1 cellular context compared by ENCODE assay signal in genomic region chr15:41827880-41828746, GRCh38.
TF ChIP-seq lines count a peak whose summit lies in the region.

TSS of gene JMJD7 (plus strand) at chr15:41828092. CDS start at chr15:41828125, 33 bp downstream.

TF ChIP-seq in HepG2, 621 proteins besides CTCF, POLR2A, EP300 and RAD21 (continued from another document and continues in another):
- TF ChIP-seq ZNF547 (CRISPR knock-in tag; IDR thresholded peaks at IDR 0.05), result no peak
- no peak for TF ChIP-seq ZKSCAN5 (CRISPR knock-in tag; IDR thresholded peaks at IDR 0.05)
- TF ChIP-seq, protein P1, sequence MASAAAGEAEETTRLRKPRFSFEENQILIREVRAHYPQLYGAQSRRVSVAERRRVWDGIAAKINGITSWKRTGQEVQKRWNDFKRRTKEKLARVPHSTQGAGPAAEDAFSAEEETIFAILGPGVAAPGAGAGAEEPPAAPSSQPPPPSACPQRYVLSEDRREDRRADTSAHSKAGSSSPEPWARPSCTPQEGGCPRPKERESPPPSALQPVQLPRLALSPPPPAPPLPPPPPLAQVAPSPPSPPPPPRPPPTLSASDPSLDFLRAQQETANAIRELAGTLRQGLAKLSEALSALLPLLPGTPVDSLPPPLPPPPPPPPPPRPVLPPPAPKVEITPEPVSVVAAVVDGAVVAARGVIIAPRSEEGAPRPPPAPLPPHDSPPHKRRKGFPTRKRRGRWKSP (CRISPR knock-in tag; IDR thresholded peaks at IDR 0.05), result peak; percentile 59; the same call in 1 of the 2 replicates
- no peak for TF ChIP-seq ZNF121 (CRISPR knock-in tag; IDR thresholded peaks at IDR 0.05)
- no peak for TF ChIP-seq RAD51 (IDR thresholded peaks at IDR 0.05; ENCODE audit: borderline replicate concordance)
- TF ChIP-seq MEIS2 (CRISPR knock-in tag; IDR thresholded peaks at IDR 0.05), result no peak; the same call in 1 of the 2 replicates
- TF ChIP-seq, protein P2, sequence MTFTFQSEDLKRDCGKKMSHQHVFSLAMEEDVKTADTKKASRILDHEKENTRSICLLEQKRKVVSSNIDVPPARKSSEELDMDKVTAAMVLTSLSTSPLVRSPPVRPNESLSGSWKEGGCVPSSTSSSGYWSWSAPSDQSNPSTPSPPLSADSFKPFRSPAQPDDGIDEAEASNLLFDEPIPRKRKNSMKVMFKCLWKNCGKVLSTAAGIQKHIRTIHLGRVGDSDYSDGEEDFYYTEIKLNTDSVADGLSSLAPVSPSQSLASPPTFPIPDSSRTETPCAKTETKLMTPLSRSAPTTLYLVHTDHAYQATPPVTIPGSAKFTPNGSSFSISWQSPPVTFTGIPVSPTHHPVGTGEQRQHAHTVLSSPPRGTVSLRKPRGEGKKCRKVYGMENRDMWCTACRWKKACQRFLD (CRISPR knock-in tag; IDR thresholded peaks at IDR 0.05; ENCODE audit: borderline replicate concordance), result no peak
- TF ChIP-seq, protein P3, sequence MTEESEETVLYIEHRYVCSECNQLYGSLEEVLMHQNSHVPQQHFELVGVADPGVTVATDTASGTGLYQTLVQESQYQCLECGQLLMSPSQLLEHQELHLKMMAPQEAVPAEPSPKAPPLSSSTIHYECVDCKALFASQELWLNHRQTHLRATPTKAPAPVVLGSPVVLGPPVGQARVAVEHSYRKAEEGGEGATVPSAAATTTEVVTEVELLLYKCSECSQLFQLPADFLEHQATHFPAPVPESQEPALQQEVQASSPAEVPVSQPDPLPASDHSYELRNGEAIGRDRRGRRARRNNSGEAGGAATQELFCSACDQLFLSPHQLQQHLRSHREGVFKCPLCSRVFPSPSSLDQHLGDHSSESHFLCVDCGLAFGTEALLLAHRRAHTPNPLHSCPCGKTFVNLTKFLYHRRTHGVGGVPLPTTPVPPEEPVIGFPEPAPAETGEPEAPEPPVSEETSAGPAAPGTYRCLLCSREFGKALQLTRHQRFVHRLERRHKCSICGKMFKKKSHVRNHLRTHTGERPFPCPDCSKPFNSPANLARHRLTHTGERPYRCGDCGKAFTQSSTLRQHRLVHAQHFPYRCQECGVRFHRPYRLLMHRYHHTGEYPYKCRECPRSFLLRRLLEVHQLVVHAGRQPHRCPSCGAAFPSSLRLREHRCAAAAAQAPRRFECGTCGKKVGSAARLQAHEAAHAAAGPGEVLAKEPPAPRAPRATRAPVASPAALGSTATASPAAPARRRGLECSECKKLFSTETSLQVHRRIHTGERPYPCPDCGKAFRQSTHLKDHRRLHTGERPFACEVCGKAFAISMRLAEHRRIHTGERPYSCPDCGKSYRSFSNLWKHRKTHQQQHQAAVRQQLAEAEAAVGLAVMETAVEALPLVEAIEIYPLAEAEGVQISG (CRISPR knock-in tag; IDR thresholded peaks at IDR 0.05), result peak; percentile 55; the same call in 1 of the 2 replicates
- TF ChIP-seq NFRKB (IDR thresholded peaks at IDR 0.05), result no peak
- no peak for TF ChIP-seq ZNF615 (CRISPR knock-in tag; IDR thresholded peaks at IDR 0.05; ENCODE audit: borderline replicate concordance)
- TF ChIP-seq NR2F2 (IDR thresholded peaks at IDR 0.05; ENCODE audit: borderline replicate concordance, low read depth), result no peak
- TF ChIP-seq SUZ12 (IDR thresholded peaks at IDR 0.05; ENCODE audit: low read depth, low read length), result no peak
- no peak for TF ChIP-seq SMARCE1 (IDR thresholded peaks at IDR 0.05; ENCODE audit: borderline replicate concordance)
- TF ChIP-seq, protein P4, sequence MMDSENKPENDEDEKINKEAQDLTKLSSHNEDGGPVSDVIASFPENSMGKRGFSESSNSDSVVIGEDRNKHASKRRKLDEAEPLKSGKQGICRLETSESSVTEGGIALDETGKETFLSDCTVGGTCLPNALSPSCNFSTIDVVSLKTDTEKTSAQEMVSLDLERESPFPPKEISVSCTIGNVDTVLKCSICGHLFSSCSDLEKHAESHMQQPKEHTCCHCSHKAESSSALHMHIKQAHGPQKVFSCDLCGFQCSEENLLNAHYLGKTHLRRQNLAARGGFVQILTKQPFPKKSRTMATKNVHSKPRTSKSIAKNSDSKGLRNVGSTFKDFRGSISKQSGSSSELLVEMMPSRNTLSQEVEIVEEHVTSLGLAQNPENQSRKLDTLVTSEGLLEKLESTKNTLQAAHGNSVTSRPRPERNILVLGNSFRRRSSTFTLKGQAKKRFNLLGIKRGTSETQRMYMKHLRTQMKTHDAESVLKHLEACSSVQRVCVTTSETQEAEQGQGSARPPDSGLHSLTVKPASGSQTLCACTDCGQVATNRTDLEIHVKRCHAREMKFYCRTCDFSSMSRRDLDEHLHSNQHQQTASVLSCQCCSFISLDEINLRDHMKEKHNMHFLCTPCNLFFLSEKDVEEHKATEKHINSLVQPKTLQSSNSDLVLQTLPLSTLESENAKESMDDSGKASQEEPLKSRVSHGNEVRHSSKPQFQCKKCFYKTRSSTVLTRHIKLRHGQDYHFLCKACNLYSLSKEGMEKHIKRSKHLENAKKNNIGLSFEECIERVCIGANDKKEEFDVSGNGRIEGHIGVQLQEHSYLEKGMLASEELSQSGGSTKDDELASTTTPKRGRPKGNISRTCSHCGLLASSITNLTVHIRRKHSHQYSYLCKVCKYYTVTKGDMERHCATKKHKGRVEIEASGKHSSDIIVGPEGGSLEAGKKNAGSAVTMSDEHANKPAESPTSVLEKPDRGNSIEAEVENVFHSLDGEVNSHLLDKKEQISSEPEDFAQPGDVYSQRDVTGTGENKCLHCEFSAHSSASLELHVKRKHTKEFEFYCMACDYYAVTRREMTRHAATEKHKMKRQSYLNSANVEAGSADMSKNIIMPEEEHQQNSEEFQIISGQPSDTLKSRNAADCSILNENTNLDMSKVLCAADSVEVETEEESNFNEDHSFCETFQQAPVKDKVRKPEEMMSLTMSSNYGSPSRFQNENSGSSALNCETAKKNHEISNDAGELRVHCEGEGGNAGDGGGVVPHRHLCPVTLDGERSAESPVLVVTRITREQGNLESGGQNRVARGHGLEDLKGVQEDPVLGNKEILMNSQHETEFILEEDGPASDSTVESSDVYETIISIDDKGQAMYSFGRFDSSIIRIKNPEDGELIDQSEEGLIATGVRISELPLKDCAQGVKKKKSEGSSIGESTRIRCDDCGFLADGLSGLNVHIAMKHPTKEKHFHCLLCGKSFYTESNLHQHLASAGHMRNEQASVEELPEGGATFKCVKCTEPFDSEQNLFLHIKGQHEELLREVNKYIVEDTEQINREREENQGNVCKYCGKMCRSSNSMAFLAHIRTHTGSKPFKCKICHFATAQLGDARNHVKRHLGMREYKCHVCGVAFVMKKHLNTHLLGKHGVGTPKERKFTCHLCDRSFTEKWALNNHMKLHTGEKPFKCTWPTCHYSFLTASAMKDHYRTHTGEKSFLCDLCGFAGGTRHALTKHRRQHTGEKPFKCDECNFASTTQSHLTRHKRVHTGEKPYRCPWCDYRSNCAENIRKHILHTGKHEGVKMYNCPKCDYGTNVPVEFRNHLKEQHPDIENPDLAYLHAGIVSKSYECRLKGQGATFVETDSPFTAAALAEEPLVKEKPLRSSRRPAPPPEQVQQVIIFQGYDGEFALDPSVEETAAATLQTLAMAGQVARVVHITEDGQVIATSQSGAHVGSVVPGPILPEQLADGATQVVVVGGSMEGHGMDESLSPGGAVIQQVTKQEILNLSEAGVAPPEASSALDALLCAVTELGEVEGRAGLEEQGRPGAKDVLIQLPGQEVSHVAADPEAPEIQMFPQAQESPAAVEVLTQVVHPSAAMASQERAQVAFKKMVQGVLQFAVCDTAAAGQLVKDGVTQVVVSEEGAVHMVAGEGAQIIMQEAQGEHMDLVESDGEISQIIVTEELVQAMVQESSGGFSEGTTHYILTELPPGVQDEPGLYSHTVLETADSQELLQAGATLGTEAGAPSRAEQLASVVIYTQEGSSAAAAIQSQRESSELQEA (CRISPR knock-in tag; IDR thresholded peaks at IDR 0.05; ENCODE audit: not compliant biosample characterization), result no peak
- TF ChIP-seq ZNF343 (CRISPR knock-in tag; IDR thresholded peaks at IDR 0.05), result no peak
- no peak for TF ChIP-seq FOXA3 (CRISPR knock-in tag; IDR thresholded peaks at IDR 0.05)
- TF ChIP-seq ZNF333 (CRISPR knock-in tag; IDR thresholded peaks at IDR 0.05; ENCODE audit: borderline replicate concordance), result no peak
- no peak for TF ChIP-seq SCMH1 (CRISPR knock-in tag; IDR thresholded peaks at IDR 0.05; ENCODE audit: borderline replicate concordance)
- TF ChIP-seq ZNF841 (CRISPR knock-in tag; IDR thresholded peaks at IDR 0.05; ENCODE audit: borderline replicate concordance), result no peak
- no peak for TF ChIP-seq ZNF839 (CRISPR knock-in tag; IDR thresholded peaks at IDR 0.05; ENCODE audit: borderline replicate concordance)
- no peak for TF ChIP-seq TCF7 (IDR thresholded peaks at IDR 0.05; ENCODE audit: low read depth)
- TF ChIP-seq NFYC (CRISPR knock-in tag; IDR thresholded peaks at IDR 0.05), result no peak
- no peak for TF ChIP-seq CEBPG (CRISPR knock-in tag; IDR thresholded peaks at IDR 0.05)
- no peak for TF ChIP-seq DNMT3B (CRISPR knock-in tag; conservative IDR thresholded peaks at IDR 0.05)
- no peak for TF ChIP-seq ZNF124 (CRISPR knock-in tag; IDR thresholded peaks at IDR 0.05)
- TF ChIP-seq YY1 (IDR thresholded peaks at IDR 0.05; ENCODE audit: insufficient read depth, insufficient replicate concordance, low read depth, low read length), result peak; percentile 85
- TF ChIP-seq ELF4 (CRISPR knock-in tag; IDR thresholded peaks at IDR 0.05; ENCODE audit: borderline replicate concordance), result no peak
- TF ChIP-seq HDAC6 (IDR thresholded peaks at IDR 0.05; ENCODE audit: low read depth, low read length), result no peak
- 0 out of 2 replicates have a peak, but pooled peaks have one; percentile 26 for TF ChIP-seq KDM5A (IDR thresholded peaks at IDR 0.05; ENCODE audit: borderline replicate concordance, low read length)
- TF ChIP-seq ZNF276 (CRISPR knock-in tag; IDR thresholded peaks at IDR 0.05; ENCODE audit: low read depth), result no peak
- TF ChIP-seq ZNF878 (CRISPR knock-in tag; IDR thresholded peaks at IDR 0.05), result no peak
- TF ChIP-seq, protein P5, sequence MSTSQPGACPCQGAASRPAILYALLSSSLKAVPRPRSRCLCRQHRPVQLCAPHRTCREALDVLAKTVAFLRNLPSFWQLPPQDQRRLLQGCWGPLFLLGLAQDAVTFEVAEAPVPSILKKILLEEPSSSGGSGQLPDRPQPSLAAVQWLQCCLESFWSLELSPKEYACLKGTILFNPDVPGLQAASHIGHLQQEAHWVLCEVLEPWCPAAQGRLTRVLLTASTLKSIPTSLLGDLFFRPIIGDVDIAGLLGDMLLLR (CRISPR knock-in tag; IDR thresholded peaks at IDR 0.05), result no peak; the same call in none of the 2 replicates
- no peak for TF ChIP-seq RBM39 (IDR thresholded peaks at IDR 0.05; ENCODE audit: low read depth, low read length, poor library complexity, severe bottlenecking)
- TF ChIP-seq, protein P6, sequence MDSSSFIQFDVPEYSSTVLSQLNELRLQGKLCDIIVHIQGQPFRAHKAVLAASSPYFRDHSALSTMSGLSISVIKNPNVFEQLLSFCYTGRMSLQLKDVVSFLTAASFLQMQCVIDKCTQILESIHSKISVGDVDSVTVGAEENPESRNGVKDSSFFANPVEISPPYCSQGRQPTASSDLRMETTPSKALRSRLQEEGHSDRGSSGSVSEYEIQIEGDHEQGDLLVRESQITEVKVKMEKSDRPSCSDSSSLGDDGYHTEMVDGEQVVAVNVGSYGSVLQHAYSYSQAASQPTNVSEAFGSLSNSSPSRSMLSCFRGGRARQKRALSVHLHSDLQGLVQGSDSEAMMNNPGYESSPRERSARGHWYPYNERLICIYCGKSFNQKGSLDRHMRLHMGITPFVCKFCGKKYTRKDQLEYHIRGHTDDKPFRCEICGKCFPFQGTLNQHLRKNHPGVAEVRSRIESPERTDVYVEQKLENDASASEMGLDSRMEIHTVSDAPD (CRISPR knock-in tag; IDR thresholded peaks at IDR 0.05), result 0 out of 2 replicates have a peak, but pooled peaks have one; percentile 22
- TF ChIP-seq PAF1 (CRISPR knock-in tag; IDR thresholded peaks at IDR 0.05), result no peak
- TF ChIP-seq, protein P7, sequence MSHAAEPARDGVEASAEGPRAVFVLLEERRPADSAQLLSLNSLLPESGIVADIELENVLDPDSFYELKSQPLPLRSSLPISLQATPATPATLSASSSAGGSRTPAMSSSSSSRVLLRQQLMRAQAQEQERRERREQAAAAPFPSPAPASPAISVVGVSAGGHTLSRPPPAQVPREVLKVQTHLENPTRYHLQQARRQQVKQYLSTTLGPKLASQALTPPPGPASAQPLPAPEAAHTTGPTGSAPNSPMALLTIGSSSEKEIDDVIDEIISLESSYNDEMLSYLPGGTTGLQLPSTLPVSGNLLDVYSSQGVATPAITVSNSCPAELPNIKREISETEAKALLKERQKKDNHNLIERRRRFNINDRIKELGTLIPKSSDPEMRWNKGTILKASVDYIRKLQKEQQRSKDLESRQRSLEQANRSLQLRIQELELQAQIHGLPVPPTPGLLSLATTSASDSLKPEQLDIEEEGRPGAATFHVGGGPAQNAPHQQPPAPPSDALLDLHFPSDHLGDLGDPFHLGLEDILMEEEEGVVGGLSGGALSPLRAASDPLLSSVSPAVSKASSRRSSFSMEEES (CRISPR knock-in tag; IDR thresholded peaks at IDR 0.05), result no peak
- peak; percentile 37 for TF ChIP-seq DMAP1 (CRISPR knock-in tag; IDR thresholded peaks at IDR 0.05)
- TF ChIP-seq SP2 (CRISPR knock-in tag; IDR thresholded peaks at IDR 0.05), result no peak
- 0 out of 2 replicates have a peak, but pooled peaks have one; percentile 29 for TF ChIP-seq TOPORS (CRISPR knock-in tag; IDR thresholded peaks at IDR 0.05)
- no peak for TF ChIP-seq SAFB2 (CRISPR knock-in tag; IDR thresholded peaks at IDR 0.05; ENCODE audit: borderline replicate concordance, low read depth)
- peak; percentile 63; the same call in 1 of the 2 replicates for TF ChIP-seq RXRA (CRISPR knock-in tag; IDR thresholded peaks at IDR 0.05)
- TF ChIP-seq ZNF12 (CRISPR knock-in tag; IDR thresholded peaks at IDR 0.05), result no peak
- TF ChIP-seq, protein P8, sequence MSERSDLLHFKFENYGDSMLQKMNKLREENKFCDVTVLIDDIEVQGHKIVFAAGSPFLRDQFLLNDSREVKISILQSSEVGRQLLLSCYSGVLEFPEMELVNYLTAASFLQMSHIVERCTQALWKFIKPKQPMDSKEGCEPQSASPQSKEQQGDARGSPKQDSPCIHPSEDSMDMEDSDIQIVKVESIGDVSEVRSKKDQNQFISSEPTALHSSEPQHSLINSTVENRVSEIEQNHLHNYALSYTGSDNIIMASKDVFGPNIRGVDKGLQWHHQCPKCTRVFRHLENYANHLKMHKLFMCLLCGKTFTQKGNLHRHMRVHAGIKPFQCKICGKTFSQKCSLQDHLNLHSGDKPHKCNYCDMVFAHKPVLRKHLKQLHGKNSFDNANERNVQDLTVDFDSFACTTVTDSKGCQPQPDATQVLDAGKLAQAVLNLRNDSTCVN (CRISPR knock-in tag; IDR thresholded peaks at IDR 0.05; ENCODE audit: borderline replicate concordance), result no peak
- no peak for TF ChIP-seq ETV6 (CRISPR knock-in tag; conservative IDR thresholded peaks at IDR 0.05)
